ENCODE assay signal across 13 cellular contexts in genomic region chr20:48631114-48632016, GRCh38.
DNase-seq lines count a peak whose midpoint lies in the region; ATAC-seq and TF ChIP-seq lines count a peak whose summit lies in the region.
"Had no signal": no experiment of that assay in that cellular context is flagged by ENCODE, and none has a peak within 500 bp of the region (broad histone marks: within the 10 kb centered on the region; RNA-seq: fewer than 3 reads in every experiment).

No MANE protein-coding gene starts in this region.

- H3K27ac ChIP-seq in HEK293 (ENCODE audit: extremely low read depth, low read depth, low read length) = no peak overlapping the region
- no peak overlapping the region for H3K27ac ChIP-seq in RWPE2 (ENCODE audit: poor library complexity, severe bottlenecking)
- H3K27ac ChIP-seq: VCaP had no signal

- ATAC-seq in RWPE2 (ENCODE audit: low read depth) = peak; percentile 57
- no peak for ATAC-seq in HG03521 (IDR thresholded peaks at IDR 0.05; ENCODE audit: unreplicated experiment)

- no peak for TF ChIP-seq POLR2A in erythroblast (IDR thresholded peaks at IDR 0.05; ENCODE audit: low read length)

- H3K4me1 ChIP-seq in HEK293 (ENCODE audit: control insufficient read depth, insufficient read depth, low read length) (no peaks in the 10 kb centered on the region), RWPE2 (ENCODE audit: insufficient read depth, poor library complexity, severe bottlenecking) (no peaks in the 10 kb centered on the region)

- DNase-seq in AG10803 (ENCODE audit: low read depth) = peak; percentile 70
- DNase-seq in RWPE2 (ENCODE audit: low spot score) = peak; percentile 75
- peak; percentile 49 for DNase-seq in fibroblast of peridontal ligament (ENCODE audit: extremely low read depth)
- no peak for DNase-seq in erythroblast (lab: John Stamatoyannopoulos, UW)
- no peak for DNase-seq in central memory CD4-positive, alpha-beta T cell
- no peak for DNase-seq in NCI-H510A (lab: John Stamatoyannopoulos, UW)
- DNase-seq: NCI-H526 treated with DMSO at 0.1 percent for 48 hours; SHP77 treated with DMSO at 0.1 percent for 48 hours; stimulated activated CD4-positive, alpha-beta T cell treated with anti-CD3 and anti-CD28 coated beads, Interleukin-2, amount 100 ng/mL, for 48 hours; stimulated activated naive CD4-positive, alpha-beta T cell treated with Interleukin-2 at 50 U/mL for 16 hours had no signal

- no peak overlapping the region for H3K4me3 ChIP-seq in AG10803 (ENCODE audit: low read length)
- H3K4me3 ChIP-seq in HEK293 (ENCODE audit: low read depth, low read length) = no peak overlapping the region
- H3K4me3 ChIP-seq in RWPE2 (ENCODE audit: severe bottlenecking) = no peak overlapping the region

- TF ChIP-seq CTCF in AG10803 (conservative IDR thresholded peaks at IDR 0.05; ENCODE audit: low read length) = no peak
- no peak for TF ChIP-seq CTCF in HEK293 (tag by site-specific recombination; IDR thresholded peaks at IDR 0.05)
- no peak for TF ChIP-seq CTCF in RWPE2 (IDR thresholded peaks at IDR 0.05; ENCODE audit: poor library complexity, severe bottlenecking)

- H3K36me3 ChIP-seq in HEK293 (ENCODE audit: control insufficient read depth in 2 of 2, insufficient read depth in 1 of 2, low read length in 2 of 2) (no peaks in the 10 kb centered on the region), RWPE2 (ENCODE audit: low read depth) (no peaks in the 10 kb centered on the region)

- H3K27me3 ChIP-seq in RWPE2 (ENCODE audit: insufficient read depth, poor library complexity, severe bottlenecking) = no peaks in the 10 kb centered on the region

- POLR2A ChIA-PET in HEK293 (lab: Yijun Ruan, JAX) = no interaction called here

- CTCF ChIA-PET in HEK293 (lab: Yijun Ruan, JAX) = interaction anchor here (1.2 kb wide), 1 partner anchor 11 kb away, joined by 5 read pairs; no protein-coding TSS in a partner anchor

- H3K9me3 ChIP-seq in HEK293 (ENCODE audit: control insufficient read depth, insufficient read depth, low read depth, low read length) (no peaks in the 10 kb centered on the region), RWPE2 (ENCODE audit: severe bottlenecking) (no peaks in the 10 kb centered on the region)

TF ChIP-seq in HEK293, 187 proteins besides CTCF, POLR2A, EP300 and RAD21:
- TF ChIP-seq ZFHX2 (tag by site-specific recombination; conservative IDR thresholded peaks at IDR 0.05) (no peak), ZNF394 (tag by site-specific recombination; IDR thresholded peaks at IDR 0.05; ENCODE audit: borderline replicate concordance) (no peak), ZNF768 (tag by site-specific recombination; IDR thresholded peaks at IDR 0.05) (no peak), ZNF600 (tag by site-specific recombination; IDR thresholded peaks at IDR 0.05) (peak; percentile 47), ZBTB17 (tag by site-specific recombination; IDR thresholded peaks at IDR 0.05) (peak; percentile 82), SCRT2 (tag by site-specific recombination; IDR thresholded peaks at IDR 0.05) (0 out of 2 replicates have a peak, but pooled peaks have one; percentile 12), ZNF10 (tag by site-specific recombination; IDR thresholded peaks at IDR 0.05) (no peak)

Comparison
In these comparisons a context has a peak if more than half of its experiments do, and no peak if none do; other contexts are left out.
1. DNase-seq: peak in AG10803 (single experiment), RWPE2 (single experiment) and fibroblast of peridontal ligament (single experiment); none in erythroblast (0 of 2), central memory CD4-positive, alpha-beta T cell (single experiment) and NCI-H510A (single experiment).